ENCODE assay signal across 27 cellular contexts in genomic region chr3:138327831-138328230, GRCh38. TPM values are rescaled to one million over a fixed set of nuclear protein-coding genes. Genes with fewer than 3 reads are reported as not detected.
A peak's percentile ranks its signal among the peaks of the same experiment; 100 is the strongest.
DNase-seq lines count a peak whose midpoint lies in the region; ATAC-seq and TF ChIP-seq lines count a peak whose summit lies in the region.
"Had no signal": no experiment of that assay in that cellular context is flagged by ENCODE, and none has a peak within 500 bp of the region (broad histone marks: within the 10 kb centered on the region; RNA-seq: fewer than 3 reads in every experiment).

No MANE protein-coding gene starts in this region.

- H3K4me2 ChIP-seq in Loucy (ENCODE audit: low read depth, low read length, poor library complexity, severe bottlenecking): peak overlapping the region; percentile 45

- no peaks in the 10 kb centered on the region for H3K27me3 ChIP-seq in CD4-positive, alpha-beta T cell (ENCODE audit: control insufficient read depth, insufficient read depth, low read length)
- H3K27me3 ChIP-seq in Loucy (ENCODE audit: insufficient read depth, low read length, poor library complexity, severe bottlenecking): no peaks in the 10 kb centered on the region
- H3K27me3 ChIP-seq in dorsolateral prefrontal cortex: no peaks in the 10 kb centered on the region
- H3K27me3 ChIP-seq: BLaER1, neural progenitor cell, suprapubic skin had no signal

- no peaks in the 10 kb centered on the region for H3F3A ChIP-seq in Loucy (ENCODE audit: low read depth)

- no peaks in the 10 kb centered on the region for H3K9me3 Mint-ChIP-seq in CD4-positive, alpha-beta T cell
- H3K9me3 Mint-ChIP-seq: activated CD8-positive, alpha-beta T cell treated with anti-CD3 and anti-CD28 coated beads for 36 hours; activated naive CD8-positive, alpha-beta T cell treated with anti-CD3 and anti-CD28 coated beads for 36 hours; immature natural killer cell; memory B cell; neural progenitor cell; T-helper 2 cell treated with Interferon-gamma antibody and Interleukin-4, amounts not matched to agents 5 μg/mL and 100 μg/mL, for 36 hours had no signal

- H3K27ac ChIP-seq in CD4-positive, alpha-beta T cell (ENCODE audit: low read depth, low read length): no peak overlapping the region
- no peak overlapping the region for H3K27ac ChIP-seq in dorsolateral prefrontal cortex
- H3K27ac ChIP-seq: BLaER1, neural progenitor cell, parathyroid adenoma, PC-9, suprapubic skin had no signal

- ATAC-seq in CD4-positive, alpha-beta T cell (ENCODE audit: poor library complexity): no peak
- ATAC-seq in HG03565 (IDR thresholded peaks at IDR 0.05; ENCODE audit: unreplicated experiment): no peak
- ATAC-seq: activated CD8-positive, alpha-beta T cell treated with anti-CD3 and anti-CD28 coated beads for 36 hours had no signal

- H3K79me2 ChIP-seq in Loucy (ENCODE audit: insufficient read depth, low read length): no peaks in the 10 kb centered on the region
- H3K79me2 ChIP-seq: parathyroid adenoma had no signal

- peak overlapping the region; percentile 43 for H3K4me3 ChIP-seq in Loucy (ENCODE audit: low read length, poor library complexity, severe bottlenecking)
- H3K4me3 ChIP-seq in dorsolateral prefrontal cortex: peak overlapping the region in 32 of 59 donors; percentile 31 to 93 (median 83)
- H3K4me3 ChIP-seq: neural progenitor cell, suprapubic skin had no signal

- no peaks in the 10 kb centered on the region for H3K9me2 ChIP-seq in Loucy (replicated peaks; ENCODE audit: low read depth, low read length)

- intact Hi-C loops in CD4-positive, alpha-beta T cell (cut with DNase I, micrococcal nuclease): loop anchor here (2.0 to 10.0 kb wide), 5 partner anchors 61 to 1347 kb away; partner anchors contain the start of genes ARMC8 (in 1 of the 2), CEP70 (in 1 of the 2) and NMNAT3 (in 1 of the 2)
- intact Hi-C loops in dorsolateral prefrontal cortex (cut with DNase I): no loop called here

- H2AFZ ChIP-seq in Loucy (ENCODE audit: low read length): no peak overlapping the region
- H2AFZ ChIP-seq: neural progenitor cell, parathyroid adenoma, PC-9 had no signal

- no peaks in the 10 kb centered on the region for H3K9me3 ChIP-seq in CD4-positive, alpha-beta T cell (ENCODE audit: control insufficient read depth, low read length)
- H3K9me3 ChIP-seq in Loucy (ENCODE audit: insufficient read depth, low read depth, low read length): no peaks in the 10 kb centered on the region
- H3K9me3 ChIP-seq: BLaER1, suprapubic skin had no signal

- POLR2A ChIA-PET in CD4-positive, alpha-beta T cell (lab: Charles Lee): interaction anchor here (1.0 to 1.4 kb wide), 2 partner anchors 141 to 266 kb away, joined by 3 read pairs; partner anchors contain the start of genes ARMC8 and CEP70

- H4K20me1 ChIP-seq in Loucy (ENCODE audit: insufficient read depth, low read length, poor library complexity, severe bottlenecking): no peaks in the 10 kb centered on the region
- H4K20me1 ChIP-seq: BLaER1 had no signal

- TF ChIP-seq CTCF in CD4-positive, alpha-beta T cell (IDR thresholded peaks at IDR 0.05): no peak
- TF ChIP-seq CTCF in Loucy (conservative IDR thresholded peaks at IDR 0.05; ENCODE audit: low read length) (no peak), dorsolateral prefrontal cortex (IDR thresholded peaks at IDR 0.05 in 54 of 56, conservative IDR thresholded peaks at IDR 0.05 in 2 of 56; ENCODE audit: low read depth in 1 of 56, partially characterized antibody in 56 of 56) (no peak)

- H3K27ac Mint-ChIP-seq in CD4-positive, alpha-beta T cell: no peak overlapping the region
- H3K27ac Mint-ChIP-seq: activated naive CD8-positive, alpha-beta T cell treated with anti-CD3 and anti-CD28 coated beads for 36 hours; memory B cell; neural progenitor cell; T-helper 2 cell treated with Interferon-gamma antibody and Interleukin-4, amounts not matched to agents 5 μg/mL and 100 μg/mL, for 36 hours had no signal

- CTCF ChIA-PET in CD4-positive, alpha-beta T cell (lab: Charles Lee): interaction anchor here (0.6 to 1.6 kb wide), 3 partner anchors 267 to 1445 kb away, joined by 3 to 4 read pairs (median 3); partner anchors contain the start of gene CEP70

- H3K4me1 ChIP-seq in Loucy (ENCODE audit: insufficient read depth, low read length, poor library complexity, severe bottlenecking): peaks cover 45% of the 10 kb centered on the region
- H3K4me1 ChIP-seq: parathyroid adenoma had no signal

- no peaks in the 10 kb centered on the region for H3K27me3 Mint-ChIP-seq in CD4-positive, alpha-beta T cell
- H3K27me3 Mint-ChIP-seq: activated CD8-positive, alpha-beta T cell treated with anti-CD3 and anti-CD28 coated beads for 36 hours; activated naive CD8-positive, alpha-beta T cell treated with anti-CD3 and anti-CD28 coated beads for 36 hours had no signal

- H3K4me3 Mint-ChIP-seq in CD4-positive, alpha-beta T cell: peak overlapping the region; percentile 22

- H3K36me3 Mint-ChIP-seq in CD4-positive, alpha-beta T cell (ENCODE audit: low read depth): peaks cover 3% of the 10 kb centered on the region
- H3K36me3 Mint-ChIP-seq: activated naive CD8-positive, alpha-beta T cell treated with anti-CD3 and anti-CD28 coated beads for 36 hours; immature natural killer cell; memory B cell had no signal

- no peak overlapping the region for H3K9ac ChIP-seq in Loucy (ENCODE audit: low read depth, low read length, poor library complexity, severe bottlenecking)
- H3K9ac ChIP-seq: BLaER1, neural progenitor cell, parathyroid adenoma had no signal

- peaks cover 39% of the 10 kb centered on the region for H3K4me1 Mint-ChIP-seq in CD4-positive, alpha-beta T cell (ENCODE audit: low read depth)

- no peak for DNase-seq in CD4-positive, alpha-beta T cell
- no peak for DNase-seq in dorsolateral prefrontal cortex
- DNase-seq in lung microvascular endothelial cell (ENCODE audit: low read depth in 2 of 2): peak; percentile 33 to 40
- no peak for DNase-seq in cerebellar cortex (ENCODE audit: low spot score)
- no peak for DNase-seq in T-helper 1 cell
- DNase-seq: activated CD4-positive, alpha-beta T cell treated with anti-CD3 and anti-CD28 coated beads for 1 hour; activated CD8-positive, alpha-beta T cell treated with anti-CD3 and anti-CD28 coated beads for 36 hours; activated effector memory CD4-positive, alpha-beta T cell treated with Interleukin-2 at 50 U/mL for 16 hours; activated naive CD8-positive, alpha-beta T cell treated with anti-CD3 and anti-CD28 coated beads for 36 hours; anterior cingulate cortex; DMS153; immature natural killer cell; NCI-H1417 treated with DMSO at 0.1 percent for 48 hours; NCI-H2029 treated with DMSO at 0.1 percent for 48 hours; PC-9; Right ventricle myocardium superior; small intestine; stimulated activated naive CD4-positive, alpha-beta T cell treated with Interleukin-2 at 50 U/mL for 16 hours had no signal

- no peaks in the 10 kb centered on the region for H3K36me3 ChIP-seq in Loucy (ENCODE audit: insufficient read depth, low read length)
- H3K36me3 ChIP-seq: BLaER1, neural progenitor cell, suprapubic skin had no signal

RNA-seq across cellular contexts. Expression of gene NME9, which starts 1.8 kb away (rescaled TPM):
- total RNA-seq in CD4-positive, alpha-beta T cell: under 1 TPM in 1 of 2 experiments, not detected in 1; 0.80 TPM
- total RNA-seq in dorsolateral prefrontal cortex (10 to 100 TPM in 117 of 120 experiments, 1 to 10 TPM in 3; 7.8 to 32.2 (median 17.3) TPM), lung microvascular endothelial cell (under 0.01 and 0.22 TPM in 2 replicates)
- total RNA-seq: activated naive CD8-positive, alpha-beta T cell treated with anti-CD3 and anti-CD28 coated beads for 36 hours; cardiac septum; PC-9; Right ventricle myocardium superior had no signal

RNA-seq across cellular contexts. Expression of gene MRAS, which starts 20.5 kb away (rescaled TPM):
- under 1 TPM; 0.45 to 0.47 TPM for total RNA-seq in CD4-positive, alpha-beta T cell
- total RNA-seq in dorsolateral prefrontal cortex (100 to 1,000 TPM in 118 of 120 experiments, 10 to 100 TPM in 2; 92.4 to 559 (median 198) TPM), lung microvascular endothelial cell (5.9 and 10.1 TPM in 2 replicates)

Comparison
In these comparisons a context has a peak if more than half of its experiments do, and no peak if none do; other contexts are left out.
1. DNase-seq: peak in lung microvascular endothelial cell (2 of 2); none in CD4-positive, alpha-beta T cell (0 of 10), dorsolateral prefrontal cortex (0 of 10), cerebellar cortex (single experiment) and T-helper 1 cell (0 of 5).
2. intact Hi-C loops: an anchor here in CD4-positive, alpha-beta T cell (2.0 to 10.0 kb wide); none called in dorsolateral prefrontal cortex.